Comparison of ENCODE assay signal across 8 cellular contexts in genomic region chr2:28956415-28956826, GRCh38. TPM values are rescaled to one million over a fixed set of nuclear protein-coding genes. Genes with fewer than 3 reads are reported as not detected.
DNase-seq lines count a peak whose midpoint lies in the region; ATAC-seq, FAIRE-seq and TF ChIP-seq lines count a peak whose summit lies in the region.

No MANE protein-coding gene starts in this region.

- no peaks in the 10 kb centered on the region for H3K36me3 ChIP-seq in heart left ventricle

- H3K27me3 ChIP-seq in heart left ventricle: no peaks in the 10 kb centered on the region

- H3K9me3 ChIP-seq in heart left ventricle: no peaks in the 10 kb centered on the region

- H3K4me3 ChIP-seq in heart left ventricle (peak overlapping the region in 1 of 12 donors; percentile 43), fibroblast of mammary gland (ENCODE audit: control insufficient read depth, low read depth, low read length) (peak overlapping the region; percentile 10)

- H3K27ac ChIP-seq in heart left ventricle: no peak overlapping the region

- no peak overlapping the region for H3K27ac Mint-ChIP-seq in progenitor cell of endocrine pancreas

- DNase-seq in Right ventricle myocardium superior: peak; percentile 57
- DNase-seq in heart left ventricle: no peak
- DNase-seq in fibroblast of mammary gland (ENCODE audit: low read depth): peak; percentile 41
- peak; percentile 38 for DNase-seq in progenitor cell of endocrine pancreas (ENCODE audit: low spot score, unreplicated experiment)
- no peak for DNase-seq in SW480 (ENCODE audit: low spot score)

- no peak for ATAC-seq in Right ventricle myocardium superior (ENCODE audit: poor library complexity)
- ATAC-seq in heart left ventricle: no peak
- no peak for ATAC-seq in GM18517 (IDR thresholded peaks at IDR 0.05; ENCODE audit: unreplicated experiment)
- no peak for ATAC-seq in HG02763 (IDR thresholded peaks at IDR 0.05; ENCODE audit: unreplicated experiment)

- no peaks in the 10 kb centered on the region for H3K27me3 Mint-ChIP-seq in progenitor cell of endocrine pancreas

- H3K36me3 Mint-ChIP-seq in progenitor cell of endocrine pancreas (ENCODE audit: insufficient read depth): no peaks in the 10 kb centered on the region

- H3K4me1 Mint-ChIP-seq in progenitor cell of endocrine pancreas (ENCODE audit: low read depth): peaks cover 7% of the 10 kb centered on the region

- no peaks in the 10 kb centered on the region for H3K9me3 Mint-ChIP-seq in progenitor cell of endocrine pancreas (ENCODE audit: low read depth)

- FAIRE-seq in TTC549 (lab: Jason Lieb, UNC): peak; percentile 47

- TF ChIP-seq CTCF in heart left ventricle (IDR thresholded peaks at IDR 0.05) (no peak), fibroblast of mammary gland (conservative IDR thresholded peaks at IDR 0.05; ENCODE audit: control insufficient read depth, insufficient read depth, low read depth, low read length) (peak; percentile 43), progenitor cell of endocrine pancreas (IDR thresholded peaks at IDR 0.05; ENCODE audit: unreplicated experiment) (peak; percentile 60)

- intact Hi-C loops in Right ventricle myocardium superior (cut with DNase I): loop anchor here (5.0 to 10.0 kb wide), 2 partner anchors 886 to 968 kb away; partner anchors contain the start of gene ALK
- intact Hi-C loops in heart left ventricle (cut with DNase I): loop anchor here in 8 of 10 donors (5.0 to 10.0 kb wide), 8 partner anchors 56 to 1116 kb away; partner anchors contain the start of genes ALK (in 1 of the 8) and CLIP4 (in 1 of the 8)

- H3K4me1 ChIP-seq in heart left ventricle: peaks cover 0 to 28% (median 3%) of the 10 kb centered on the region in 12 donors

- WGBS in heart left ventricle, 4 donors: 9 to 44% (median 17%) methylated on average over 11 of the region's 11 CpGs

- no peak for TF ChIP-seq POLR2A in heart left ventricle (IDR thresholded peaks at IDR 0.05)

- no peak overlapping the region for H3K4me3 Mint-ChIP-seq in progenitor cell of endocrine pancreas (ENCODE audit: low read depth)

RNA-seq across cellular contexts. Expression of gene TOGARAM2, which starts 24.7 kb away (rescaled TPM):
- total RNA-seq in Right ventricle myocardium superior: 42.8 TPM
- total RNA-seq in heart left ventricle: 10 to 100 TPM in 3 of 9 donors, 1 to 10 TPM in 5, under 1 TPM in 1; 0.24 to 23.5 (median 6.2) TPM
- polyA plus RNA-seq in heart left ventricle: 10 to 100 TPM in 1 of 2 donors, 1 to 10 TPM in 1; 5.5 to 23.9 TPM
- 0.86 and 0.98 TPM in 2 replicates for total RNA-seq in progenitor cell of endocrine pancreas

Comparison
In these comparisons a context has a peak if more than half of its experiments do, and no peak if none do; other contexts are left out.
1. DNase-seq: peak in Right ventricle myocardium superior (single experiment), fibroblast of mammary gland (single experiment) and progenitor cell of endocrine pancreas (single experiment); none in heart left ventricle (0 of 5) and SW480 (single experiment).
2. CTCF ChIP-seq: peak in fibroblast of mammary gland (single experiment) and progenitor cell of endocrine pancreas (single experiment); none in heart left ventricle (0 of 12).